Comparison of ENCODE assay signal across 1 cellular context in the genomic region with DNA sequence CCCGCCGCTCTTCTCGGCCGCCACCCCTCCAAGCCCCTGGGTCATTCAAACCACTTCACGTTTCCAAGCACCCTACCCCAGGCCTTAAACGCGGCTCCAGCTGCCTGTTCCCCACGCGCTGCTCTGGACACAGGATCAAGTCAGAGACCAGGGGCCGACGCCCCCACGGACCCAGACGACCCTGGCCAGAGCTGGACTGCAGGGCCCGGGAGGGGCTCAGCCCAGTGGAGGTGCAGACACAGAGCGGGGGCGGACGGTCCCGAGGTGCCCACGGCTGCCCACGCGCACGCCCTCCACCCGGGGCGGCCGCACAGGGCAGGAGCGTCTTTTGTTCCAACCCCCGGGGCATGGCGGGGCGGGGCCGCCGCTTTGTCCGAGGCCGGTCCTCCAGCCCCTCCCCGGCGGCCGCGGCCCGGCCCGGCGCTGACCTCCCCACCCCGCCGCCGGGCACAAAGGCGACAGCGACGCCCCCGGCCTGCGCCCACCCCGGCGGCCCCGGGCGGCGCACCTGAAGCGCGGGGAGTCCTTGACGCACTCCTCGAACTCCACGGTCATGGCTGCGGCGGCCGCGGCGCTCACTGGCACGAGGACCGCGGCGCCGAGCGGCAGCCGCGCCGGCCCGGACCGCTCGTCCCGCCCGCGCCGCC.
TF ChIP-seq lines count a peak whose summit lies in the region.

No MANE protein-coding gene starts in this region.

TF ChIP-seq in GM12878, 131 proteins besides CTCF, POLR2A, EP300 and RAD21:
- TF ChIP-seq GATAD2B (conservative IDR thresholded peaks at IDR 0.05; ENCODE audit: low read depth) = peak; percentile 19
- TF ChIP-seq NR2F1 (conservative IDR thresholded peaks at IDR 0.05) = peak; percentile 51
- no peak for TF ChIP-seq NR2C1 (IDR thresholded peaks at IDR 0.05)
- TF ChIP-seq, protein P1, sequence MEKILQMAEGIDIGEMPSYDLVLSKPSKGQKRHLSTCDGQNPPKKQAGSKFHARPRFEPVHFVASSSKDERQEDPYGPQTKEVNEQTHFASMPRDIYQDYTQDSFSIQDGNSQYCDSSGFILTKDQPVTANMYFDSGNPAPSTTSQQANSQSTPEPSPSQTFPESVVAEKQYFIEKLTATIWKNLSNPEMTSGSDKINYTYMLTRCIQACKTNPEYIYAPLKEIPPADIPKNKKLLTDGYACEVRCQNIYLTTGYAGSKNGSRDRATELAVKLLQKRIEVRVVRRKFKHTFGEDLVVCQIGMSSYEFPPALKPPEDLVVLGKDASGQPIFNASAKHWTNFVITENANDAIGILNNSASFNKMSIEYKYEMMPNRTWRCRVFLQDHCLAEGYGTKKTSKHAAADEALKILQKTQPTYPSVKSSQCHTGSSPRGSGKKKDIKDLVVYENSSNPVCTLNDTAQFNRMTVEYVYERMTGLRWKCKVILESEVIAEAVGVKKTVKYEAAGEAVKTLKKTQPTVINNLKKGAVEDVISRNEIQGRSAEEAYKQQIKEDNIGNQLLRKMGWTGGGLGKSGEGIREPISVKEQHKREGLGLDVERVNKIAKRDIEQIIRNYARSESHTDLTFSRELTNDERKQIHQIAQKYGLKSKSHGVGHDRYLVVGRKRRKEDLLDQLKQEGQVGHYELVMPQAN (conservative IDR thresholded peaks at IDR 0.05) = peak; percentile 28; the same call in 1 of the 2 replicates
- TF ChIP-seq EGR1 (IDR thresholded peaks at IDR 0.05; ENCODE audit: borderline replicate concordance in 1 of 2, low read depth in 2 of 2, low read length in 2 of 2) = peak in 1 of 2 experiments; percentile 63; a peak in 1 of 3 replicates
- no peak for TF ChIP-seq SIN3A (IDR thresholded peaks at IDR 0.05; ENCODE audit: low read depth, low read length)
